9 cellular contexts compared by ENCODE assay signal in genomic region chr12:54017845-54018607, GRCh38. TPM values are rescaled to one million over a fixed set of nuclear protein-coding genes. Genes with fewer than 3 reads are reported as not detected.
A peak's percentile ranks its signal among the peaks of the same experiment; 100 is the strongest.
DNase-seq lines count a peak whose midpoint lies in the region; ATAC-seq lines count a peak whose summit lies in the region.
"Had no signal": no experiment of that assay in that cellular context is flagged by ENCODE, and none has a peak within 500 bp of the region (broad histone marks: within the 10 kb centered on the region; RNA-seq: fewer than 3 reads in every experiment).

No MANE protein-coding gene starts in this region.

- peaks cover 20 to 23% of the 10 kb centered on the region in 2 donors for H3K4me1 Mint-ChIP-seq in natural killer cell treated with Interleukin-12 subunit alpha and Interleukin-12 subunit beta and Interleukin-15 and Interleukin-18, amount 100 ng/mL, for 72 hours (ENCODE audit: low read depth in 2 of 2)
- peaks cover 13% of the 10 kb centered on the region for H3K4me1 Mint-ChIP-seq in stimulated activated naive CD8-positive, alpha-beta T cell treated with anti-CD3 and anti-CD28 coated beads, Interleukin-15, Interleukin-2, amounts not matched to agents 100 ng/mL and 50 ng/mL, for 24 hours (ENCODE audit: low read depth)

- no peaks in the 10 kb centered on the region for H3K36me3 ChIP-seq in NT2/D1 (ENCODE audit: insufficient read depth, insufficient read length, low read length)

- peak overlapping the region; percentile 18 for H3K4me3 ChIP-seq in NT2/D1 (ENCODE audit: insufficient read length, low read depth)

- peak; percentile 83 for ATAC-seq in GM19455 (IDR thresholded peaks at IDR 0.05; ENCODE audit: unreplicated experiment)
- peak; percentile 89 to 92 for ATAC-seq in natural killer cell treated with Interleukin-12 subunit alpha and Interleukin-12 subunit beta and Interleukin-15 and Interleukin-18, amount 100 ng/mL, for 72 hours

- no peaks in the 10 kb centered on the region for H3K9me3 ChIP-seq in NT2/D1 (ENCODE audit: insufficient read depth, low read length)

- H3K36me3 Mint-ChIP-seq in natural killer cell treated with Interleukin-12 subunit alpha and Interleukin-12 subunit beta and Interleukin-15 and Interleukin-18, amount 100 ng/mL, for 72 hours = no peaks in the 10 kb centered on the region
- H3K36me3 Mint-ChIP-seq in stimulated activated naive CD8-positive, alpha-beta T cell treated with anti-CD3 and anti-CD28 coated beads, Interleukin-15, Interleukin-2, amounts not matched to agents 100 ng/mL and 50 ng/mL, for 24 hours (ENCODE audit: low read depth) = peaks cover 4% of the 10 kb centered on the region

- peak overlapping the region; percentile 60 to 88 for H3K27ac Mint-ChIP-seq in natural killer cell treated with Interleukin-12 subunit alpha and Interleukin-12 subunit beta and Interleukin-15 and Interleukin-18, amount 100 ng/mL, for 72 hours
- peak overlapping the region; percentile 61 for H3K27ac Mint-ChIP-seq in stimulated activated naive CD8-positive, alpha-beta T cell treated with anti-CD3 and anti-CD28 coated beads, Interleukin-15, Interleukin-2, amounts not matched to agents 100 ng/mL and 50 ng/mL, for 24 hours

- H3K4me1 ChIP-seq in NT2/D1 (ENCODE audit: insufficient read depth, insufficient read length) = peaks cover 6% of the 10 kb centered on the region

- H3K27me3 Mint-ChIP-seq in natural killer cell treated with Interleukin-12 subunit alpha and Interleukin-12 subunit beta and Interleukin-15 and Interleukin-18, amount 100 ng/mL, for 72 hours = peaks cover 40 to 48% of the 10 kb centered on the region in 2 donors
- peaks cover 73% of the 10 kb centered on the region for H3K27me3 Mint-ChIP-seq in stimulated activated naive CD8-positive, alpha-beta T cell treated with anti-CD3 and anti-CD28 coated beads, Interleukin-15, Interleukin-2, amounts not matched to agents 100 ng/mL and 50 ng/mL, for 24 hours

- DNase-seq in COLO668 (lab: John Stamatoyannopoulos, UW; ENCODE audit: unreplicated experiment) (peak; percentile 39), HK-2 (ENCODE audit: unreplicated experiment) (peak; percentile 95), NT2/D1 (ENCODE audit: low read depth, low spot score) (no peak), activated T-cell treated with anti-CD3 and anti-CD28 coated beads for 48 hours (ENCODE audit: low read depth) (peak; percentile 69), fibroblast of gingiva (ENCODE audit: low read depth) (peak; percentile 6)
- peak; percentile 81 for DNase-seq in natural killer cell treated with Interleukin-12 subunit alpha and Interleukin-12 subunit beta and Interleukin-15 and Interleukin-18, amount 100 ng/mL, for 72 hours (ENCODE audit: low spot score)

- H3K4me3 Mint-ChIP-seq in natural killer cell treated with Interleukin-12 subunit alpha and Interleukin-12 subunit beta and Interleukin-15 and Interleukin-18, amount 100 ng/mL, for 72 hours = peak overlapping the region; percentile 87
- peak overlapping the region; percentile 82 for H3K4me3 Mint-ChIP-seq in stimulated activated naive CD8-positive, alpha-beta T cell treated with anti-CD3 and anti-CD28 coated beads, Interleukin-15, Interleukin-2, amounts not matched to agents 100 ng/mL and 50 ng/mL, for 24 hours

- H3K9me3 Mint-ChIP-seq in natural killer cell treated with Interleukin-12 subunit alpha and Interleukin-12 subunit beta and Interleukin-15 and Interleukin-18, amount 100 ng/mL, for 72 hours = no peaks in the 10 kb centered on the region
- no peaks in the 10 kb centered on the region for H3K9me3 Mint-ChIP-seq in stimulated activated naive CD8-positive, alpha-beta T cell treated with anti-CD3 and anti-CD28 coated beads, Interleukin-15, Interleukin-2, amounts not matched to agents 100 ng/mL and 50 ng/mL, for 24 hours

- H3K9ac ChIP-seq in NT2/D1 (ENCODE audit: insufficient read length, low read depth) = peak overlapping the region; percentile 50

- peaks cover 99% of the 10 kb centered on the region for H3K27me3 ChIP-seq in NT2/D1 (ENCODE audit: insufficient read depth, insufficient read length)

RNA-seq across cellular contexts. Expression of gene HOXC8, which starts 9.2 kb away (rescaled TPM):
- not detected for total RNA-seq in natural killer cell treated with Interleukin-12 subunit alpha and Interleukin-12 subunit beta and Interleukin-15 and Interleukin-18, amount 100 ng/mL, for 72 hours
- total RNA-seq: dermis microvascular lymphatic vessel endothelial cell had no signal

RNA-seq across cellular contexts. Expression of gene HOXC6, which starts 10.2 kb away (rescaled TPM):
- total RNA-seq in natural killer cell treated with Interleukin-12 subunit alpha and Interleukin-12 subunit beta and Interleukin-15 and Interleukin-18, amount 100 ng/mL, for 72 hours = not detected
- total RNA-seq: dermis microvascular lymphatic vessel endothelial cell had no signal

RNA-seq across cellular contexts. Expression of gene HOXC5, which starts 14.8 kb away (rescaled TPM):
- total RNA-seq in natural killer cell treated with Interleukin-12 subunit alpha and Interleukin-12 subunit beta and Interleukin-15 and Interleukin-18, amount 100 ng/mL, for 72 hours = not detected
- total RNA-seq: dermis microvascular lymphatic vessel endothelial cell had no signal

RNA-seq across cellular contexts. Expression of gene HOXC9, which starts 18.1 kb away (rescaled TPM):
- total RNA-seq in natural killer cell treated with Interleukin-12 subunit alpha and Interleukin-12 subunit beta and Interleukin-15 and Interleukin-18, amount 100 ng/mL, for 72 hours = not detected

RNA-seq across cellular contexts. Expression of gene HOXC10, which starts 33.1 kb away (rescaled TPM):
- total RNA-seq in natural killer cell treated with Interleukin-12 subunit alpha and Interleukin-12 subunit beta and Interleukin-15 and Interleukin-18, amount 100 ng/mL, for 72 hours = not detected
- total RNA-seq: dermis microvascular lymphatic vessel endothelial cell had no signal
